Comparison of ENCODE assay signal across 27 cellular contexts in genomic region chr5:136467632-136468031, GRCh38.
"Had no signal": no experiment of that assay in that cellular context is flagged by ENCODE, and none has a peak within 500 bp of the region (broad histone marks: within the 10 kb centered on the region; RNA-seq: fewer than 3 reads in every experiment).

No MANE protein-coding gene starts in this region.

- DNase-seq: activated CD4-positive, alpha-beta T cell treated with anti-CD3 and anti-CD28 coated beads, Interleukin-2, amount 10 ng/mL, durations not matched to agents 7 days and 5 days; activated CD4-positive, CD25-positive, alpha-beta regulatory T cell treated with anti-CD3 and anti-CD28 coated beads, Interleukin-2, amount 50 U/mL, for 72 hours; activated CD8-positive, alpha-beta memory T cell treated with anti-CD3 and anti-CD28 coated beads, Interleukin-2, amount 10 ng/mL, durations not matched to agents 7 days and 5 days; activated CD8-positive, alpha-beta T cell treated with anti-CD3 and anti-CD28 coated beads, Interleukin-2, amount 10 ng/mL, durations not matched to agents 7 days and 5 days; activated naive CD4-positive, alpha-beta T cell; activated T-cell treated with anti-CD3 and anti-CD28 coated beads, Interleukin-2, amount 50 U/mL, for 72 hours; body of pancreas; dermis blood vessel endothelial cell; effector memory CD4-positive, alpha-beta T cell; foreskin melanocyte; immature natural killer cell; kidney; left colon; naive thymus-derived CD8-positive, alpha-beta T cell; occipital lobe; psoas muscle; stimulated activated CD4-positive, alpha-beta T cell treated with anti-CD3 and anti-CD28 coated beads, Interleukin-15, amount 100 ng/mL, for 24 hours; stimulated activated CD4-positive, alpha-beta T cell treated with anti-CD3 and anti-CD28 coated beads, Interleukin-2, amount 100 ng/mL, for 24 hours; stimulated activated naive CD4-positive, alpha-beta T cell treated with Interleukin-2 at 50 U/mL for 16 hours; SW 1271; T-helper 9 cell; WERI-Rb-1 had no signal

- H3K4me3 Mint-ChIP-seq: activated CD4-positive, alpha-beta T cell treated with anti-CD3 and anti-CD28 coated beads, Interleukin-2, amount 10 ng/mL, durations not matched to agents 7 days and 5 days; activated CD8-positive, alpha-beta memory T cell treated with anti-CD3 and anti-CD28 coated beads, Interleukin-2, amount 10 ng/mL, durations not matched to agents 7 days and 5 days; activated CD8-positive, alpha-beta T cell treated with anti-CD3 and anti-CD28 coated beads, Interleukin-2, amount 10 ng/mL, durations not matched to agents 7 days and 5 days; activated T-cell treated with anti-CD3 and anti-CD28 coated beads, Interleukin-2, amount 50 U/mL, for 72 hours; immature natural killer cell; naive thymus-derived CD8-positive, alpha-beta T cell; neural crest cell; T-helper 1 cell treated with Interleukin-12 subunit alpha and Interleukin-12 subunit beta and Interleukin-4 antibody, amounts not matched to agents 30 μg/mL and 1 μg/mL, for 36 hours had no signal

- H3K36me3 Mint-ChIP-seq: activated CD8-positive, alpha-beta memory T cell treated with anti-CD3 and anti-CD28 coated beads, Interleukin-2, amount 10 ng/mL, durations not matched to agents 7 days and 5 days; immature natural killer cell; naive thymus-derived CD8-positive, alpha-beta T cell had no signal

- H3K27ac Mint-ChIP-seq: activated CD4-positive, alpha-beta T cell treated with anti-CD3 and anti-CD28 coated beads, Interleukin-2, amount 10 ng/mL, durations not matched to agents 7 days and 5 days; activated CD8-positive, alpha-beta memory T cell treated with anti-CD3 and anti-CD28 coated beads, Interleukin-2, amount 10 ng/mL, durations not matched to agents 7 days and 5 days; activated CD8-positive, alpha-beta T cell treated with anti-CD3 and anti-CD28 coated beads, Interleukin-2, amount 10 ng/mL, durations not matched to agents 7 days and 5 days; activated naive CD4-positive, alpha-beta T cell treated with anti-CD3 and anti-CD28 coated beads, Interleukin-2, amount 50 U/mL, for 72 hours; activated T-cell treated with anti-CD3 and anti-CD28 coated beads, Interleukin-2, amount 50 U/mL, for 72 hours; immature natural killer cell; naive thymus-derived CD8-positive, alpha-beta T cell; T-helper 1 cell treated with Interleukin-12 subunit alpha and Interleukin-12 subunit beta and Interleukin-4 antibody, amounts not matched to agents 30 μg/mL and 1 μg/mL, for 36 hours had no signal

- H3K9me3 ChIP-seq: body of pancreas, psoas muscle, tibial nerve had no signal

- H3K27ac ChIP-seq: body of pancreas, parathyroid adenoma, psoas muscle, tibial nerve, WERI-Rb-1 had no signal

- H3K36me3 ChIP-seq: tibial nerve, WERI-Rb-1 had no signal

- H3K27me3 Mint-ChIP-seq: activated CD4-positive, alpha-beta T cell treated with anti-CD3 and anti-CD28 coated beads, Interleukin-2, amount 10 ng/mL, durations not matched to agents 7 days and 5 days; activated CD8-positive, alpha-beta memory T cell treated with anti-CD3 and anti-CD28 coated beads, Interleukin-2, amount 10 ng/mL, durations not matched to agents 7 days and 5 days had no signal

- H3K9ac ChIP-seq: parathyroid adenoma had no signal

- H3K4me1 Mint-ChIP-seq: activated CD4-positive, alpha-beta T cell treated with anti-CD3 and anti-CD28 coated beads, Interleukin-2, amount 10 ng/mL, durations not matched to agents 7 days and 5 days; activated CD8-positive, alpha-beta memory T cell treated with anti-CD3 and anti-CD28 coated beads, Interleukin-2, amount 10 ng/mL, durations not matched to agents 7 days and 5 days; immature natural killer cell; naive thymus-derived CD8-positive, alpha-beta T cell; neural crest cell had no signal

- H3K27me3 ChIP-seq: body of pancreas, tibial nerve had no signal

- H3K9me3 Mint-ChIP-seq: neural crest cell; T-helper 1 cell treated with Interleukin-12 subunit alpha and Interleukin-12 subunit beta and Interleukin-4 antibody, amounts not matched to agents 30 μg/mL and 1 μg/mL, for 36 hours had no signal

- H3K4me3 ChIP-seq: body of pancreas, psoas muscle, tibial nerve had no signal

- H3K4me1 ChIP-seq: body of pancreas, parathyroid adenoma, psoas muscle, tibial nerve had no signal

- H3K79me2 ChIP-seq: parathyroid adenoma had no signal

- ATAC-seq: activated CD8-positive, alpha-beta memory T cell treated with anti-CD3 and anti-CD28 coated beads, Interleukin-2, amount 10 ng/mL, durations not matched to agents 7 days and 5 days; activated CD8-positive, alpha-beta T cell treated with anti-CD3 and anti-CD28 coated beads, Interleukin-2, amount 10 ng/mL, durations not matched to agents 7 days and 5 days; activated naive CD4-positive, alpha-beta T cell treated with anti-CD3 and anti-CD28 coated beads, Interleukin-2, amount 50 U/mL, for 72 hours; activated T-cell treated with anti-CD3 and anti-CD28 coated beads, Interleukin-2, amount 50 U/mL, for 72 hours; body of pancreas; left colon; naive thymus-derived CD8-positive, alpha-beta T cell; psoas muscle had no signal

- H2AFZ ChIP-seq: parathyroid adenoma had no signal
